In the genomic region with DNA sequence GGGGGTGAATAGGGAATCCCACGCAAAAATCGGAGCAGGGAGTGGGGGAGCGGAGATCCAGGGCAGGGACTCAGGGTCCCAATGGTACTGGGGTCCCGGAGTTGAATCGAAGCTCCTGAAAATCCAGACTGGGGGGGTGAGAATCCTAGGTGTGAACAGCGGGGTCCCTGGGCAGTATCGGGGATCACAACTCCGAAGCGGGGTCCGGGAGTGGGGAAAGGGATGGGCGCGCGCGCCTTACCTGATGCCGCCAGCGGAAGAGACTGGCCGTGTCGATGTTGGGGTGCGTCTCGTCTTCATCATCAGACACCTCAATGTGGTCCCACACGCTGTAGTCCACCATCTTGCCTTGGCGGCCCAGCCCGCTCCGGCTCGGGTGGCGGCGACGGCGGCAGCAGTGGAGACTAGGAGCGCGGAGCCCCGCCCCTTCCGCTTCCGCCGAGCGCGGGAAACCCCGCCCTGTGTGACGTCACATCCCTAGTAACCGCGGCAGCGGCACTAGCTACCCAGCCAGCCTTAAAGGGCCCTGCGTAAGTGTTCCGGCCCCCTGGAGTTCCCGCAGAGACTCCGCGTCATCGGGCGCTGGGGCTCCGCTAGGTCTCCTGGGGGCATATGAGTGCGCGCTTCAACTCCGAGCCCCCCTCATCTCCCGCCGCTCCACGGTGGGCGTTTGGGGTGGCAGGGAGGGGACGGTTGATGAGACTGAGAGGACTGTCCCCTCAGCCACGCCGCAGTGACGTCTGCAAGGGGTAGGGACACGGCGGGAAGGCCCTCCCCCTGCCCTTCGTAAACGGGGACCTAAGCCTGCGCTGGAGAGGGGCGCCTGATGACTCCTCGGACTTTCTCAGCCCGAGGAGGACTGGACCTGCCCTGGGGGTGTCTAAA, we compare ENCODE assay signal across 8 cellular contexts. TPM values are rescaled to one million over a fixed set of nuclear protein-coding genes. Genes with fewer than 3 reads are reported as not detected.
DNase-seq lines count a peak whose midpoint lies in the region; ATAC-seq and TF ChIP-seq lines count a peak whose summit lies in the region.

A gene (minus strand): TSS at position 406 of the 885 bp plus-strand sequence. CDS start 63 bp downstream, at position 343.

- POLR2A ChIA-PET in SK-N-SH (lab: Yijun Ruan, JAX): interaction anchor here (1.0 kb wide), 1 partner anchor 70 kb away, joined by 3 read pairs; no protein-coding TSS in a partner anchor

- H3F3A ChIP-seq in SK-N-SH (replicated peaks; ENCODE audit: insufficient read depth): no peaks in the 10 kb centered on the region

- peak within 1 kb of the TSS; percentile 89 to 98 for H3K4me3 ChIP-seq in SK-N-SH (ENCODE audit: low read depth in 2 of 2, low read length in 1 of 2)

- DNase-seq in GM04504 (ENCODE audit: low read depth) (peak; percentile 89), NCI-H1092 (lab: John Stamatoyannopoulos, UW) (peak; percentile 93), SK-N-SH (peak; percentile 98), globus pallidus (ENCODE audit: low spot score) (peak; percentile 93), omental fat pad (ENCODE audit: low spot score) (peak; percentile 94)
- peak; percentile 97 for DNase-seq in activated naive CD4-positive, alpha-beta T cell treated with anti-CD3 and anti-CD28 coated beads, Interleukin-2, amount 50 U/mL, for 16 hours

- peak within 1 kb of the TSS; percentile 94 for H3K9ac ChIP-seq in SK-N-SH

- CTCF ChIA-PET in SK-N-SH (lab: Yijun Ruan, JAX): interaction anchor here (0.6 to 14.8 kb wide), 25 partner anchors 9 to 658 kb away, joined by 3 to 313 read pairs (median 4); a partner anchor contains a TSS

- no peak for TF ChIP-seq EP300 in SK-N-SH (IDR thresholded peaks at IDR 0.05; ENCODE audit: borderline replicate concordance in 1 of 2, low read depth in 1 of 2, low read length in 1 of 2)

- no peaks in the 10 kb centered on the region for H3K9me3 ChIP-seq in SK-N-SH

- TF ChIP-seq CTCF in SK-N-SH (IDR thresholded peaks at IDR 0.05): no peak
- TF ChIP-seq CTCF in omental fat pad (IDR thresholded peaks at IDR 0.05): no peak

- H3K27me3 ChIP-seq in SK-N-SH (ENCODE audit: insufficient read depth): no peaks in the 10 kb centered on the region

- H4K20me1 ChIP-seq in SK-N-SH (ENCODE audit: insufficient read depth): peaks cover 35% of the 10 kb centered on the region

- peak within 1 kb of the TSS; percentile 94 for H2AFZ ChIP-seq in SK-N-SH (ENCODE audit: low read depth)

- H3K4me2 ChIP-seq in SK-N-SH: peak within 1 kb of the TSS; percentile 96

- H3K4me1 ChIP-seq in SK-N-SH (ENCODE audit: control insufficient read depth in 1 of 2, insufficient read depth in 2 of 2, low read depth in 1 of 2, low read length in 1 of 2): peaks cover 9 to 15% of the 10 kb centered on the region in 2 experiments; a peak in 3 of 4 replicates

- H3K79me2 ChIP-seq in SK-N-SH (ENCODE audit: insufficient read depth): peaks cover 50% of the 10 kb centered on the region

- peaks cover 7 to 15% of the 10 kb centered on the region in 2 experiments for H3K36me3 ChIP-seq in SK-N-SH (replicated peaks in 1 of 2; ENCODE audit: control insufficient read depth in 1 of 2, insufficient read depth in 2 of 2, low read length in 1 of 2)

- no peaks in the 10 kb centered on the region for H3K9me2 ChIP-seq in SK-N-SH

- no peak for TF ChIP-seq RAD21 in SK-N-SH (IDR thresholded peaks at IDR 0.05; ENCODE audit: low read length)

- ATAC-seq in HG02571 (IDR thresholded peaks at IDR 0.05; ENCODE audit: unreplicated experiment) (peak; percentile 72), omental fat pad (ENCODE audit: low FRiP score) (peak; percentile 86)

- H3K27ac ChIP-seq in SK-N-SH (ENCODE audit: low read depth in 2 of 2, low read length in 1 of 2) (peak within 1 kb of the TSS; percentile 75 to 80), temporal lobe (ENCODE audit: low read depth, low read length) (no peak within 1 kb of the TSS)

- WGBS in SK-N-SH (ENCODE audit: low lambda C conversion rate): under 1% methylated on average over 19 of the region's 69 CpGs

TF ChIP-seq in SK-N-SH, 30 proteins besides CTCF, POLR2A, EP300 and RAD21:
- TF ChIP-seq, protein P1, sequence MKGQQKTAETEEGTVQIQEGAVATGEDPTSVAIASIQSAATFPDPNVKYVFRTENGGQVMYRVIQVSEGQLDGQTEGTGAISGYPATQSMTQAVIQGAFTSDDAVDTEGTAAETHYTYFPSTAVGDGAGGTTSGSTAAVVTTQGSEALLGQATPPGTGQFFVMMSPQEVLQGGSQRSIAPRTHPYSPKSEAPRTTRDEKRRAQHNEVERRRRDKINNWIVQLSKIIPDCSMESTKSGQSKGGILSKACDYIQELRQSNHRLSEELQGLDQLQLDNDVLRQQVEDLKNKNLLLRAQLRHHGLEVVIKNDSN (IDR thresholded peaks at IDR 0.05; ENCODE audit: borderline replicate concordance, low read depth): no peak
- TF ChIP-seq TAF1 (IDR thresholded peaks at IDR 0.05; ENCODE audit: borderline replicate concordance, low read depth, low read length): peak; percentile 94
- TF ChIP-seq, protein P2, sequence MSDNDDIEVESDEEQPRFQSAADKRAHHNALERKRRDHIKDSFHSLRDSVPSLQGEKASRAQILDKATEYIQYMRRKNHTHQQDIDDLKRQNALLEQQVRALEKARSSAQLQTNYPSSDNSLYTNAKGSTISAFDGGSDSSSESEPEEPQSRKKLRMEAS (IDR thresholded peaks at IDR 0.05; ENCODE audit: low read depth): peak; percentile 60; the same call in 1 of the 2 replicates
- no peak for TF ChIP-seq RCOR1 (IDR thresholded peaks at IDR 0.05; ENCODE audit: low read length)
- peak; percentile 64 for TF ChIP-seq ELF1 (IDR thresholded peaks at IDR 0.05)
- TF ChIP-seq GABPA (IDR thresholded peaks at IDR 0.05; ENCODE audit: low read depth): peak; percentile 94
- peak; percentile 89 for TF ChIP-seq SIN3A (IDR thresholded peaks at IDR 0.05; ENCODE audit: borderline replicate concordance, low read depth, low read length)
- TF ChIP-seq POLR2AphosphoS5 (IDR thresholded peaks at IDR 0.05; ENCODE audit: low read depth, low read length): peak; percentile 96
- TF ChIP-seq CHD2 (IDR thresholded peaks at IDR 0.05; ENCODE audit: low read length, partially characterized antibody): peak; percentile 34
- TF ChIP-seq MXI1 (IDR thresholded peaks at IDR 0.05; ENCODE audit: low read depth, low read length): peak; percentile 83
- TF ChIP-seq YY1 (IDR thresholded peaks at IDR 0.05; ENCODE audit: low read depth): peak; percentile 84

RNA-seq across cellular contexts. Expression of the gene that starts here (rescaled TPM):
- polyA plus RNA-seq in SK-N-SH (2012; rRNA removed): 1,026 and 1,054 TPM in 2 replicates
- 593 and 675 TPM in 2 replicates for polyA plus RNA-seq in SK-N-SH (2012; cell fraction: cytosol; rRNA removed)
- polyA plus RNA-seq in SK-N-SH (2012; cell fraction: nucleus; rRNA removed): 2,817 and 3,252 TPM in 2 replicates
- 100 to 1,000 TPM; 146 to 308 (median 195) TPM for total RNA-seq in omental fat pad
- 39.8 TPM for total RNA-seq in temporal lobe
